ENCODE assay signal across 8 cellular contexts in genomic region chr3:14633819-14634424, GRCh38. TPM values are rescaled to one million over a fixed set of nuclear protein-coding genes. Genes with fewer than 3 reads are reported as not detected.
A peak's percentile ranks its signal among the peaks of the same experiment; 100 is the strongest.
DNase-seq lines count a peak whose midpoint lies in the region; FAIRE-seq and TF ChIP-seq lines count a peak whose summit lies in the region.

No MANE protein-coding gene starts in this region.

- H3K9me3 ChIP-seq in neural progenitor cell (ENCODE audit: low read depth): no peaks in the 10 kb centered on the region

- H3K4me3 ChIP-seq in GM12875 (ENCODE audit: low read depth, low read length): no peak overlapping the region
- H3K4me3 ChIP-seq in neural progenitor cell: no peak overlapping the region

- H3F3A ChIP-seq in neural progenitor cell (ENCODE audit: low read depth): no peaks in the 10 kb centered on the region

- no peaks in the 10 kb centered on the region for H3K4me1 ChIP-seq in neural progenitor cell

- H4K20me1 ChIP-seq in neural progenitor cell (ENCODE audit: low read depth): no peaks in the 10 kb centered on the region

- peak; percentile 18 for DNase-seq in NCI-H526 treated with DMSO at 0.1 percent for 48 hours (lab: John Stamatoyannopoulos, UW)
- peak; percentile 69 for DNase-seq in activated CD8-positive, alpha-beta memory T cell treated with anti-CD3 and anti-CD28 coated beads for 24 hours
- peak; percentile 79 to 86 for DNase-seq in erythroblast (lab: John Stamatoyannopoulos, UW)
- DNase-seq in neural progenitor cell (ENCODE audit: low spot score): peak; percentile 76
- DNase-seq in urothelium cell line (ENCODE audit: low spot score): peak; percentile 40
- no peak for DNase-seq in NCI-H2107 (lab: John Stamatoyannopoulos, UW)

- H3K27ac ChIP-seq in 22Rv1 (no peak overlapping the region), neural progenitor cell (no peak overlapping the region)

- no peaks in the 10 kb centered on the region for H3K36me3 Mint-ChIP-seq in neural progenitor cell

- H3K79me2 ChIP-seq in neural progenitor cell (ENCODE audit: low read depth): no peaks in the 10 kb centered on the region

- TF ChIP-seq CTCF in 22Rv1 (IDR thresholded peaks at IDR 0.05) (peak; percentile 90), GM12875 (IDR thresholded peaks at IDR 0.05; ENCODE audit: borderline replicate concordance, insufficient read depth, low read depth, low read length) (peak; percentile 92), neural progenitor cell (IDR thresholded peaks at IDR 0.05) (peak; percentile 93)

- H3K27me3 ChIP-seq in neural progenitor cell: peaks cover 32% of the 10 kb centered on the region

- H3K27me3 Mint-ChIP-seq in neural progenitor cell (ENCODE audit: insufficient read depth, low read depth): peaks cover 8% of the 10 kb centered on the region

- no peak for TF ChIP-seq POLR2A in erythroblast (IDR thresholded peaks at IDR 0.05; ENCODE audit: low read length)

- no peak overlapping the region for H2AFZ ChIP-seq in neural progenitor cell (replicated peaks)

- H3K27ac Mint-ChIP-seq in neural progenitor cell: no peak overlapping the region

- no peak for FAIRE-seq in urothelium cell line (lab: Jason Lieb, UNC)

- peaks cover 8% of the 10 kb centered on the region for H3K9me3 Mint-ChIP-seq in neural progenitor cell

- no peak overlapping the region for H3K9ac ChIP-seq in neural progenitor cell

- peak overlapping the region; percentile 1 for H3K4me3 Mint-ChIP-seq in neural progenitor cell

- peaks cover 21% of the 10 kb centered on the region for H3K4me1 Mint-ChIP-seq in neural progenitor cell

- no peak overlapping the region for H3K4me2 ChIP-seq in neural progenitor cell

- H3K36me3 ChIP-seq in neural progenitor cell: no peaks in the 10 kb centered on the region

RNA-seq across cellular contexts. Expression of gene CCDC174, which starts 17.6 kb away (rescaled TPM):
- 13.0 and 15.6 TPM in 2 replicates for total RNA-seq in neural progenitor cell (ENCODE audit: low replicate concordance)

RNA-seq across cellular contexts. Expression of gene C3orf20, which starts 41.0 kb away (rescaled TPM):
- total RNA-seq in neural progenitor cell (ENCODE audit: low replicate concordance): not detected in 2 replicates
